In the genomic region with DNA sequence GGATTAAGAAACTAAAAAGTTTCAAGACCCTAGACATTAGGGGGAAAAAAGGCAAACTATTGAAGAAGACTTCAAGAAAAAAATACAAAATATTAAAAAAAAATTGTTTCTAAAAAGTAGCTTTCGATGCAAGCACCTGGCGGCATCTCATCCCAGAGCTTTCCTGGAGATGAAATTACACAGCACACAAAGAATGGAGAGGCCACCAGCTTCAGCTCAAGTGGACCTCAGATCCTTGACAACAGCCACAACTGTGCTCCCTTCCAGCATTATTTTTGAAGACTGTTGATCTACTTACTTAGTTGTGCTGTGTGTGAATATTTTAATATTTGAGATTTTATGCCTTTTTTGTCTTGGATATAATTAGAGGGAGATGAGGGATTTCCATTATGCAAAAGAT, we compare ENCODE assay signal across 24 cellular contexts.
"Had no signal": no experiment of that assay in that cellular context is flagged by ENCODE, and none has a peak within 500 bp of the region (broad histone marks: within the 10 kb centered on the region; RNA-seq: fewer than 3 reads in every experiment).

No MANE protein-coding gene starts in this region.

- H3K4me3 ChIP-seq: dorsolateral prefrontal cortex, gastrocnemius medialis, mucosa of descending colon, smooth muscle cell, suprapubic skin, vagina had no signal

- H3K9me3 ChIP-seq: gastrocnemius medialis, neutrophil, suprapubic skin, vagina had no signal

- H3K27ac ChIP-seq: dorsolateral prefrontal cortex, gastrocnemius medialis, neutrophil, parathyroid adenoma, suprapubic skin, vagina had no signal

- H3K27me3 ChIP-seq: gastrocnemius medialis, neutrophil, suprapubic skin, vagina had no signal

- DNase-seq: dorsolateral prefrontal cortex; effector CD4-positive, alpha-beta T cell; foreskin fibroblast; gastrocnemius medialis; head of caudate nucleus; kidney; mesenchymal stem cell; mucosa of descending colon; naive B cell; stimulated activated CD4-positive, alpha-beta T cell treated with anti-CD3 and anti-CD28 coated beads, Interleukin-12 subunit alpha, Interleukin-12 subunit beta, amount 100 ng/mL, for 4 hours; stimulated activated CD4-positive, alpha-beta T cell treated with anti-CD3 and anti-CD28 coated beads, Interleukin-1b, Interleukin-23, amount 100 ng/mL, for 48 hours; stimulated activated CD4-positive, alpha-beta T cell treated with anti-CD3 and anti-CD28 coated beads, Interleukin-4, amount 100 ng/mL, for 1 hour; stimulated activated CD8-positive, alpha-beta memory T cell treated with anti-CD3 and anti-CD28 coated beads, Interleukin-4, amount 100 ng/mL, for 48 hours; stimulated activated naive CD4-positive, alpha-beta T cell; stimulated activated naive CD8-positive, alpha-beta T cell treated with anti-CD3 and anti-CD28 coated beads, Interleukin-15, amount 100 ng/mL, for 72 hours; trophoblast cell had no signal

- ATAC-seq: gastrocnemius medialis; left lobe of liver; mucosa of descending colon; natural killer cell treated with Interleukin-12 subunit alpha and Interleukin-12 subunit beta and Interleukin-15 and Interleukin-18, amount 100 ng/mL, for 72 hours; sciatic nerve; stimulated activated naive CD8-positive, alpha-beta T cell treated with anti-CD3 and anti-CD28 coated beads, Interleukin-15, amount 100 ng/mL, for 72 hours had no signal

- H3K4me1 ChIP-seq: gastrocnemius medialis, parathyroid adenoma, suprapubic skin, vagina had no signal

- H3K36me3 ChIP-seq: gastrocnemius medialis, neutrophil, suprapubic skin, vagina had no signal
